ENCODE assay signal across 8 cellular contexts in the genomic region with DNA sequence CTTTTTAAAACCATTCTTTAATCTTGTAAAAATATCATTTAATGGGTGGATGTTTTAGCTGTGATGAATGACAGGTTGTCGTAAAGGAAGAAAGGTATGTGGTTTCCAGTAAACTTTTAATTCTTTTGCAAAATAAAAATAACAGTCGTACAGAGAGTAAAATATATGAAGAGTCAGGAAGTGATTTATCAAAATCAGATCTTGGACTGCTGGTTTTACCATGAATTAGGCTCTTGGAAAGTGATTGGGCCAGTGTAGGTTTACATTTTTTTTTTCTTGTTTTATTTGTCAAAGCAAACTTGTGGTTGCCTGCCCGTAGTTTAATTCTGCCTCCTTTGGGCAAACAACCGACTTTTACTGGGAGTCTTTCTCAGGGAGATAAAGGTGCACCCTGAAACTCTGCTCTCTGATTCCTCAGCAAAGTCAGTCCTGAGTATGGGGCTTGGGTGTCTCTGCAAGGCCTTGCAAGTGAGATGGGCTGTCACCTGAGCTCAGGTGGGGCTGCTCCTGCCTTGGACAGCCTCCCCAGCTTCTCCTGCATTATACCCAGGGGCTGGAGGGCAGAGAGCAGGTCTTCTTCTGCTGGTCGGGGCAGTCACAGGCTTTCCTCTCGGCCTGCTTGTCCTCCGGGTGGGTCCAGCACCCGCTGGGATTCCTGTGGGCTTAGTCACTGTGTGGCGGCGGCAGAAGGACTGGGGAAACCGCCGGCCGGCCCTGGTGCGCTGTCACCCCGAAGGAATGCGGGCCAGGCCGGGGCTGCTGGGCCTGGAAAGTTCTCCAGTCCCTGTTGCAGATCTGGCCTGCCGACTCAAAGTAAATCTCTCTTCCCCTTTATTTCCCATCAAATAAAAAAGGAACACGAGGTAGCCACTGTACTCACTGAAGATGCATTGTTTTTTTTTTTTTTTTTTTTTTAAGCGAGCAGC.
DNase-seq lines count a peak whose midpoint lies in the region; ATAC-seq and TF ChIP-seq lines count a peak whose summit lies in the region.

No MANE protein-coding gene starts in this region.

- no peaks in the 10 kb centered on the region for H3K9me3 Mint-ChIP-seq in mesothelial cell of epicardium
- no peaks in the 10 kb centered on the region for H3K9me3 Mint-ChIP-seq in stimulated activated naive B cell treated with anti-CD40 and anti-IgM and Interleukin-4, amounts not matched to agents 10 μg/mL and 1 μg/mL and 100 μg/mL, for 72 hours
- no peaks in the 10 kb centered on the region for H3K9me3 Mint-ChIP-seq in activated CD4-positive, alpha-beta memory T cell treated with anti-CD3 and anti-CD28 coated beads, Interleukin-2, amount 10 ng/mL, durations not matched to agents 7 days and 5 days

- POLR2A ChIA-PET in activated CD4-positive, alpha-beta memory T cell treated with anti-CD3 and anti-CD28 coated beads, Interleukin-2, amount 10 ng/mL, durations not matched to agents 7 days and 5 days (lab: Charles Lee), result no interaction called here

- no peaks in the 10 kb centered on the region for H3K36me3 Mint-ChIP-seq in mesothelial cell of epicardium
- H3K36me3 Mint-ChIP-seq in stimulated activated naive B cell treated with anti-CD40 and anti-IgM and Interleukin-4, amounts not matched to agents 10 μg/mL and 1 μg/mL and 100 μg/mL, for 72 hours, result no peaks in the 10 kb centered on the region
- no peaks in the 10 kb centered on the region for H3K36me3 Mint-ChIP-seq in activated CD4-positive, alpha-beta memory T cell treated with anti-CD3 and anti-CD28 coated beads, Interleukin-2, amount 10 ng/mL, durations not matched to agents 7 days and 5 days (ENCODE audit: low read depth)

- in situ Hi-C loops in G401 (cut with HindIII; ENCODE audit: low sequenced_read_pairs), result no loop called here

- H3K4me1 Mint-ChIP-seq in mesothelial cell of epicardium, result peaks cover 65% of the 10 kb centered on the region
- H3K4me1 Mint-ChIP-seq in stimulated activated naive B cell treated with anti-CD40 and anti-IgM and Interleukin-4, amounts not matched to agents 10 μg/mL and 1 μg/mL and 100 μg/mL, for 72 hours, result peaks cover 0 to 5% of the 10 kb centered on the region in 2 donors
- peaks cover 6% of the 10 kb centered on the region for H3K4me1 Mint-ChIP-seq in activated CD4-positive, alpha-beta memory T cell treated with anti-CD3 and anti-CD28 coated beads, Interleukin-2, amount 10 ng/mL, durations not matched to agents 7 days and 5 days

- H3K27me3 Mint-ChIP-seq in mesothelial cell of epicardium (ENCODE audit: low read depth), result no peaks in the 10 kb centered on the region
- no peaks in the 10 kb centered on the region for H3K27me3 Mint-ChIP-seq in stimulated activated naive B cell treated with anti-CD40 and anti-IgM and Interleukin-4, amounts not matched to agents 10 μg/mL and 1 μg/mL and 100 μg/mL, for 72 hours
- no peaks in the 10 kb centered on the region for H3K27me3 Mint-ChIP-seq in activated CD4-positive, alpha-beta memory T cell treated with anti-CD3 and anti-CD28 coated beads, Interleukin-2, amount 10 ng/mL, durations not matched to agents 7 days and 5 days

- peak overlapping the region; percentile 97 for H3K27ac ChIP-seq in epithelial cell of prostate

- TF ChIP-seq CTCF in mesothelial cell of epicardium (IDR thresholded peaks at IDR 0.05; ENCODE audit: unreplicated experiment), result no peak

- DNase-seq in 8988T, result peak; percentile 57
- DNase-seq in LoVo (ENCODE audit: low spot score), result peak; percentile 98
- peak; percentile 68 for DNase-seq in epithelial cell of prostate (ENCODE audit: low read depth, low spot score)
- DNase-seq in mesothelial cell of epicardium (ENCODE audit: low spot score in 2 of 2, unreplicated experiment in 2 of 2), result peak; percentile 78 to 88
- DNase-seq in COLO668 (lab: John Stamatoyannopoulos, UW; ENCODE audit: unreplicated experiment), result no peak
- DNase-seq in stimulated activated naive B cell treated with anti-CD40 and anti-IgM and Interleukin-4, amounts not matched to agents 10 μg/mL and 1 μg/mL and 100 μg/mL, for 72 hours, result no peak
- no peak for DNase-seq in activated CD4-positive, alpha-beta memory T cell treated with anti-CD3 and anti-CD28 coated beads, Interleukin-2, amount 10 ng/mL, durations not matched to agents 7 days and 5 days
- DNase-seq in G401 (ENCODE audit: low spot score), result no peak

- H3K27ac Mint-ChIP-seq in mesothelial cell of epicardium, result peak overlapping the region; percentile 100
- no peak overlapping the region for H3K27ac Mint-ChIP-seq in stimulated activated naive B cell treated with anti-CD40 and anti-IgM and Interleukin-4, amounts not matched to agents 10 μg/mL and 1 μg/mL and 100 μg/mL, for 72 hours
- no peak overlapping the region for H3K27ac Mint-ChIP-seq in activated CD4-positive, alpha-beta memory T cell treated with anti-CD3 and anti-CD28 coated beads, Interleukin-2, amount 10 ng/mL, durations not matched to agents 7 days and 5 days

- H3K4me3 Mint-ChIP-seq in mesothelial cell of epicardium, result peak overlapping the region; percentile 47
- H3K4me3 Mint-ChIP-seq in stimulated activated naive B cell treated with anti-CD40 and anti-IgM and Interleukin-4, amounts not matched to agents 10 μg/mL and 1 μg/mL and 100 μg/mL, for 72 hours, result no peak overlapping the region
- H3K4me3 Mint-ChIP-seq in activated CD4-positive, alpha-beta memory T cell treated with anti-CD3 and anti-CD28 coated beads, Interleukin-2, amount 10 ng/mL, durations not matched to agents 7 days and 5 days, result no peak overlapping the region

- no peak for ATAC-seq in stimulated activated naive B cell treated with anti-CD40 and anti-IgM and Interleukin-4, amounts not matched to agents 10 μg/mL and 1 μg/mL and 100 μg/mL, for 72 hours (replicated peaks)

- CTCF ChIA-PET in activated CD4-positive, alpha-beta memory T cell treated with anti-CD3 and anti-CD28 coated beads, Interleukin-2, amount 10 ng/mL, durations not matched to agents 7 days and 5 days (lab: Charles Lee), result interaction anchor here (0.7 kb wide), 1 partner anchor 54 kb away, joined by 4 read pairs; no protein-coding TSS in a partner anchor

Comparison
In these comparisons a context has a peak if more than half of its experiments do, and no peak if none do; other contexts are left out.
1. DNase-seq: peak in 8988T (single experiment), LoVo (single experiment), epithelial cell of prostate (single experiment) and mesothelial cell of epicardium (2 of 2); none in COLO668 (single experiment), stimulated activated naive B cell treated with anti-CD40 and anti-IgM and Interleukin-4, amounts not matched to agents 10 μg/mL and 1 μg/mL and 100 μg/mL, for 72 hours (single experiment), activated CD4-positive, alpha-beta memory T cell treated with anti-CD3 and anti-CD28 coated beads, Interleukin-2, amount 10 ng/mL, durations not matched to agents 7 days and 5 days (single experiment) and G401 (single experiment).